ENCODE assay signal across 25 cellular contexts in the genomic region with DNA sequence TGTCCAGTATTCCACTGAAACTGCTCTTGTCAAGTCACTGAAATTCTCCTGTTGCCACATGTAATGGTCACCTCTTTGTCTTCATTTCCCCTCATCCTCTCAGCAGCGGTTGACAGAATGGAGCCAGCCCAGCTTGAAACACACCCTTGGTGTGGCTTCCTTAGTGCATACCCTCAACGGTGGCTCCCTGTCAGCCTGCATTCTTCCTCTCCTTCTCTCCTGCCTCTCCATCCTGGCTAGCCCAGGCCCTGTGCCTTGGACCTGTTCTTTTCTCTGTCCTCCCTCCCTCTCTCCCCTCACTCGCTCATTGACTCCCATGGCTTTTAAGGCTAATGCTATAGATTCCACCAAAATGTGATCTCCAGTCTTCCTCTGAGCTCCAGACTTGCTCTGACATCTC. TPM values are rescaled to one million over a fixed set of nuclear protein-coding genes. Genes with fewer than 3 reads are reported as not detected.
A peak's percentile ranks its signal among the peaks of the same experiment; 100 is the strongest.
DNase-seq lines count a peak whose midpoint lies in the region; ATAC-seq and TF ChIP-seq lines count a peak whose summit lies in the region.
"Had no signal": no experiment of that assay in that cellular context is flagged by ENCODE, and none has a peak within 500 bp of the region (broad histone marks: within the 10 kb centered on the region; RNA-seq: fewer than 3 reads in every experiment).

No MANE protein-coding gene starts in this region.

- H3K4me3 ChIP-seq in GM12875 (ENCODE audit: low read depth, low read length) (peak overlapping the region; percentile 76), esophagus squamous epithelium (peak overlapping the region in 1 of 4 donors; percentile 4)
- H3K4me3 ChIP-seq: SK-N-MC had no signal

- peaks cover 10% of the 10 kb centered on the region for H3K36me3 Mint-ChIP-seq in activated naive CD4-positive, alpha-beta T cell treated with anti-CD3 and anti-CD28 coated beads, Interleukin-2, amount 50 U/mL, for 24 hours
- peaks cover 39% of the 10 kb centered on the region for H3K36me3 Mint-ChIP-seq in activated naive CD8-positive, alpha-beta T cell treated with anti-CD3 and anti-CD28 coated beads, Interleukin-2, amount 10 ng/mL, durations not matched to agents 7 days and 5 days

- H3K4me3 Mint-ChIP-seq in activated naive CD4-positive, alpha-beta T cell treated with anti-CD3 and anti-CD28 coated beads, Interleukin-2, amount 50 U/mL, for 24 hours: no peak overlapping the region
- H3K4me3 Mint-ChIP-seq in activated naive CD8-positive, alpha-beta T cell treated with anti-CD3 and anti-CD28 coated beads, Interleukin-2, amount 10 ng/mL, durations not matched to agents 7 days and 5 days: peak overlapping the region; percentile 64
- H3K4me3 Mint-ChIP-seq in stimulated activated naive CD8-positive, alpha-beta T cell treated with anti-CD3 and anti-CD28 coated beads, Interleukin-15, amount 100 ng/mL, for 72 hours: peak overlapping the region in 1 of 2 donors; percentile 69
- H3K4me3 Mint-ChIP-seq: endodermal cell had no signal

- no peak for ATAC-seq in activated naive CD8-positive, alpha-beta T cell treated with anti-CD3 and anti-CD28 coated beads, Interleukin-2, amount 10 ng/mL, durations not matched to agents 7 days and 5 days (ENCODE audit: low read depth)
- ATAC-seq in stimulated activated naive CD8-positive, alpha-beta T cell treated with anti-CD3 and anti-CD28 coated beads, Interleukin-15, amount 100 ng/mL, for 72 hours: no peak
- ATAC-seq in HG03039 (IDR thresholded peaks at IDR 0.05; ENCODE audit: unreplicated experiment) (no peak), GM19455 (IDR thresholded peaks at IDR 0.05; ENCODE audit: unreplicated experiment) (no peak)

- TF ChIP-seq POLR2A in esophagus squamous epithelium (IDR thresholded peaks at IDR 0.05): no peak

- H3K9me3 ChIP-seq in esophagus squamous epithelium: no peaks in the 10 kb centered on the region
- H3K9me3 ChIP-seq: transverse colon had no signal

- POLR2A ChIA-PET in activated naive CD8-positive, alpha-beta T cell treated with anti-CD3 and anti-CD28 coated beads, Interleukin-2, amount 10 ng/mL, durations not matched to agents 7 days and 5 days (lab: Charles Lee): interaction anchor here (0.9 to 2.0 kb wide), 2 partner anchors 9 kb away, joined by 3 to 7 read pairs; no protein-coding TSS in a partner anchor

- H3K27me3 ChIP-seq in esophagus squamous epithelium: no peaks in the 10 kb centered on the region
- H3K27me3 ChIP-seq: transverse colon had no signal

- H3K9me3 Mint-ChIP-seq in activated naive CD4-positive, alpha-beta T cell treated with anti-CD3 and anti-CD28 coated beads, Interleukin-2, amount 50 U/mL, for 24 hours: no peaks in the 10 kb centered on the region
- no peaks in the 10 kb centered on the region for H3K9me3 Mint-ChIP-seq in activated naive CD8-positive, alpha-beta T cell treated with anti-CD3 and anti-CD28 coated beads, Interleukin-2, amount 10 ng/mL, durations not matched to agents 7 days and 5 days
- no peaks in the 10 kb centered on the region for H3K9me3 Mint-ChIP-seq in stimulated activated naive CD8-positive, alpha-beta T cell treated with anti-CD3 and anti-CD28 coated beads, Interleukin-15, amount 100 ng/mL, for 72 hours
- H3K9me3 Mint-ChIP-seq: endodermal cell had no signal

- TF ChIP-seq CTCF in GM12875 (IDR thresholded peaks at IDR 0.05; ENCODE audit: borderline replicate concordance, insufficient read depth, low read depth, low read length) (no peak), esophagus squamous epithelium (IDR thresholded peaks at IDR 0.05) (no peak)

- intact Hi-C loops in esophagus squamous epithelium (cut with DNase I): no loop called here

- H3K36me3 ChIP-seq in esophagus squamous epithelium: no peaks in the 10 kb centered on the region
- H3K36me3 ChIP-seq: brain microvascular endothelial cell, transverse colon had no signal

- no peaks in the 10 kb centered on the region for H3K27me3 Mint-ChIP-seq in activated naive CD4-positive, alpha-beta T cell treated with anti-CD3 and anti-CD28 coated beads, Interleukin-2, amount 50 U/mL, for 24 hours
- H3K27me3 Mint-ChIP-seq in activated naive CD8-positive, alpha-beta T cell treated with anti-CD3 and anti-CD28 coated beads, Interleukin-2, amount 10 ng/mL, durations not matched to agents 7 days and 5 days: no peaks in the 10 kb centered on the region
- no peaks in the 10 kb centered on the region for H3K27me3 Mint-ChIP-seq in stimulated activated naive CD8-positive, alpha-beta T cell treated with anti-CD3 and anti-CD28 coated beads, Interleukin-15, amount 100 ng/mL, for 72 hours

- H3K4me1 ChIP-seq in esophagus squamous epithelium: peaks cover 0 to 9% (median 6%) of the 10 kb centered on the region in 3 donors
- H3K4me1 ChIP-seq: parathyroid adenoma had no signal

- WGBS in esophagus squamous epithelium, 2 donors: 73 to 87% methylated on average over 3 of the region's 3 CpGs

- peak overlapping the region; percentile 96 for H3K27ac Mint-ChIP-seq in activated naive CD4-positive, alpha-beta T cell treated with anti-CD3 and anti-CD28 coated beads, Interleukin-2, amount 50 U/mL, for 24 hours
- H3K27ac Mint-ChIP-seq in activated naive CD8-positive, alpha-beta T cell treated with anti-CD3 and anti-CD28 coated beads, Interleukin-2, amount 10 ng/mL, durations not matched to agents 7 days and 5 days: peak overlapping the region; percentile 78
- peak overlapping the region; percentile 0 to 75 for H3K27ac Mint-ChIP-seq in stimulated activated naive CD8-positive, alpha-beta T cell treated with anti-CD3 and anti-CD28 coated beads, Interleukin-15, amount 100 ng/mL, for 72 hours
- H3K27ac Mint-ChIP-seq: endodermal cell had no signal

- peaks cover 72% of the 10 kb centered on the region for H3K4me1 Mint-ChIP-seq in activated naive CD4-positive, alpha-beta T cell treated with anti-CD3 and anti-CD28 coated beads, Interleukin-2, amount 50 U/mL, for 24 hours
- peaks cover 68% of the 10 kb centered on the region for H3K4me1 Mint-ChIP-seq in activated naive CD8-positive, alpha-beta T cell treated with anti-CD3 and anti-CD28 coated beads, Interleukin-2, amount 10 ng/mL, durations not matched to agents 7 days and 5 days
- H3K4me1 Mint-ChIP-seq in stimulated activated naive CD8-positive, alpha-beta T cell treated with anti-CD3 and anti-CD28 coated beads, Interleukin-15, amount 100 ng/mL, for 72 hours: peaks cover 72% of the 10 kb centered on the region
- H3K4me1 Mint-ChIP-seq: endodermal cell had no signal

- DNase-seq in activated naive CD4-positive, alpha-beta T cell treated with anti-CD3 and anti-CD28 coated beads, Interleukin-2, amount 50 U/mL, for 16 hours: no peak
- no peak for DNase-seq in activated naive CD8-positive, alpha-beta T cell treated with anti-CD3 and anti-CD28 coated beads, Interleukin-2, amount 10 ng/mL, durations not matched to agents 7 days and 5 days
- no peak for DNase-seq in stimulated activated naive CD8-positive, alpha-beta T cell treated with anti-CD3 and anti-CD28 coated beads, Interleukin-15, amount 100 ng/mL, for 72 hours
- no peak for DNase-seq in esophagus squamous epithelium (lab: John Stamatoyannopoulos, UW)
- DNase-seq: activated CD4-positive, CD25-positive, alpha-beta regulatory T cell; brain microvascular endothelial cell; DMS79 treated with DMSO at 0.1 percent for 48 hours; endodermal cell; HCEC 1CT; NCI-H1105; stimulated activated CD4-positive, alpha-beta T cell treated with anti-CD3 and anti-CD28 coated beads, Interleukin-1b, Interleukin-23, amount 100 ng/mL, for 48 hours; stimulated activated naive CD4-positive, alpha-beta T cell treated with Interleukin-2 at 50 U/mL for 16 hours; T1000; transverse colon had no signal

- no peak overlapping the region for H3K27ac ChIP-seq in esophagus squamous epithelium
- H3K27ac ChIP-seq: brain microvascular endothelial cell, parathyroid adenoma, SK-N-MC, transverse colon had no signal

RNA-seq across cellular contexts. Expression of a gene that starts 3.7 kb away (rescaled TPM):
- total RNA-seq in activated naive CD8-positive, alpha-beta T cell treated with anti-CD3 and anti-CD28 coated beads, Interleukin-2, amount 10 ng/mL, durations not matched to agents 7 days and 5 days: 100 to 1,000 TPM; 145 to 159 TPM
- 1 to 10 TPM in 1 of 4 donors, under 1 TPM in 2, not detected in 1; 0.88 to 4.2 (median 1.00) TPM for total RNA-seq in esophagus squamous epithelium
- total RNA-seq: endodermal cell, HT1080, LHCN-M2, NCI-H460 had no signal

RNA-seq across cellular contexts. Expression of a gene that starts 20.8 kb away (rescaled TPM):
- not detected for total RNA-seq in activated naive CD8-positive, alpha-beta T cell treated with anti-CD3 and anti-CD28 coated beads, Interleukin-2, amount 10 ng/mL, durations not matched to agents 7 days and 5 days
- total RNA-seq in esophagus squamous epithelium: not detected
- total RNA-seq: endodermal cell, glomerular endothelial cell, NCI-H460, transverse colon had no signal

RNA-seq across cellular contexts. Expression of a gene that starts 28.2 kb away (rescaled TPM):
- not detected for total RNA-seq in activated naive CD8-positive, alpha-beta T cell treated with anti-CD3 and anti-CD28 coated beads, Interleukin-2, amount 10 ng/mL, durations not matched to agents 7 days and 5 days
- total RNA-seq in esophagus squamous epithelium: 100 to 1,000 TPM in 1 of 4 donors, 1 to 10 TPM in 1, under 1 TPM in 1, not detected in 1; 0.99 to 144 (median 1.1) TPM
- total RNA-seq: endodermal cell, glomerular endothelial cell, LHCN-M2, NCI-H460, RPMI7951 had no signal

RNA-seq across cellular contexts. Expression of a gene that starts 52.2 kb away (rescaled TPM):
- under 1 TPM in 1 of 2 experiments, not detected in 1; 0.22 TPM for total RNA-seq in activated naive CD8-positive, alpha-beta T cell treated with anti-CD3 and anti-CD28 coated beads, Interleukin-2, amount 10 ng/mL, durations not matched to agents 7 days and 5 days
- not detected for total RNA-seq in esophagus squamous epithelium
- total RNA-seq: endodermal cell, glomerular endothelial cell, HT1080, LHCN-M2, NCI-H460, RPMI7951 had no signal

RNA-seq across cellular contexts. Expression of a gene that starts 52.7 kb away (rescaled TPM):
- total RNA-seq in activated naive CD8-positive, alpha-beta T cell treated with anti-CD3 and anti-CD28 coated beads, Interleukin-2, amount 10 ng/mL, durations not matched to agents 7 days and 5 days: not detected
- 1 to 10 TPM in 1 of 4 donors, not detected in 3; 1.1 TPM for total RNA-seq in esophagus squamous epithelium
- total RNA-seq: endodermal cell, glomerular endothelial cell, HT1080, LHCN-M2, NCI-H460, RPMI7951, transverse colon had no signal

Comparison
In these comparisons a context has a peak if more than half of its experiments do, and no peak if none do; other contexts are left out.
1. H3K27ac Mint-ChIP-seq: peak in every context shown above with its lines; median percentile 96 in activated naive CD4-positive, alpha-beta T cell treated with anti-CD3 and anti-CD28 coated beads, Interleukin-2, amount 50 U/mL, for 24 hours; 78 in activated naive CD8-positive, alpha-beta T cell treated with anti-CD3 and anti-CD28 coated beads, Interleukin-2, amount 10 ng/mL, durations not matched to agents 7 days and 5 days; 38 in stimulated activated naive CD8-positive, alpha-beta T cell treated with anti-CD3 and anti-CD28 coated beads, Interleukin-15, amount 100 ng/mL, for 72 hours.
2. RNA of a gene that starts 3.7 kb away (total RNA-seq): 145 to 159 TPM in activated naive CD8-positive, alpha-beta T cell treated with anti-CD3 and anti-CD28 coated beads, Interleukin-2, amount 10 ng/mL, durations not matched to agents 7 days and 5 days; 0.88 to 4.2 TPM in esophagus squamous epithelium; every median in the first group is over 10 times any median in the second.